In genomic region chr9:129604056-129604765, GRCh38 we compare ENCODE assay signal across 19 cellular contexts. TPM values are rescaled to one million over a fixed set of nuclear protein-coding genes. Genes with fewer than 3 reads are reported as not detected.
A peak's percentile ranks its signal among the peaks of the same experiment; 100 is the strongest.
DNase-seq lines count a peak whose midpoint lies in the region; ATAC-seq and TF ChIP-seq lines count a peak whose summit lies in the region.
"Had no signal": no experiment of that assay in that cellular context is flagged by ENCODE, and none has a peak within 500 bp of the region (broad histone marks: within the 10 kb centered on the region; RNA-seq: fewer than 3 reads in every experiment).

No MANE protein-coding gene starts in this region.

- H3K36me3 Mint-ChIP-seq in activated naive CD8-positive, alpha-beta T cell treated with anti-CD3 and anti-CD28 coated beads, Interleukin-2, amount 10 ng/mL, durations not matched to agents 7 days and 5 days, result peaks cover 2% of the 10 kb centered on the region
- H3K36me3 Mint-ChIP-seq in activated naive CD8-positive, alpha-beta T cell treated with anti-CD3 and anti-CD28 coated beads for 36 hours, result no peaks in the 10 kb centered on the region
- H3K36me3 Mint-ChIP-seq: activated naive CD4-positive, alpha-beta T cell treated with anti-CD3 and anti-CD28 coated beads, Interleukin-2, amount 50 U/mL, for 72 hours had no signal

- TF ChIP-seq CTCF in VCaP (conservative IDR thresholded peaks at IDR 0.05), result no peak
- no peak for TF ChIP-seq CTCF in lower lobe of right lung (IDR thresholded peaks at IDR 0.05)

- intact Hi-C loops in lower lobe of right lung (cut with DNase I), result no loop called here

- H3K9me3 ChIP-seq in lower lobe of right lung, result no peaks in the 10 kb centered on the region
- H3K9me3 ChIP-seq: mucosa of descending colon had no signal

- peak overlapping the region; percentile 57 for H3K27ac Mint-ChIP-seq in activated naive CD8-positive, alpha-beta T cell treated with anti-CD3 and anti-CD28 coated beads, Interleukin-2, amount 10 ng/mL, durations not matched to agents 7 days and 5 days
- H3K27ac Mint-ChIP-seq in activated naive CD8-positive, alpha-beta T cell treated with anti-CD3 and anti-CD28 coated beads for 36 hours, result no peak overlapping the region
- H3K27ac Mint-ChIP-seq: activated naive CD4-positive, alpha-beta T cell treated with anti-CD3 and anti-CD28 coated beads, Interleukin-2, amount 50 U/mL, for 72 hours had no signal

- no peaks in the 10 kb centered on the region for H3K36me3 ChIP-seq in lower lobe of right lung

- no peak for DNase-seq in activated naive CD8-positive, alpha-beta T cell treated with anti-CD3 and anti-CD28 coated beads, Interleukin-2, amount 10 ng/mL, durations not matched to agents 7 days and 5 days
- no peak for DNase-seq in activated naive CD8-positive, alpha-beta T cell treated with anti-CD3 and anti-CD28 coated beads for 36 hours
- peak; percentile 28 for DNase-seq in lower lobe of right lung
- DNase-seq in SIG-M5 treated with dmso at 0.1 percent for 504 hours (lab: John Stamatoyannopoulos, UW; ENCODE audit: unreplicated experiment), result no peak
- no peak for DNase-seq in erythroblast (lab: John Stamatoyannopoulos, UW)
- DNase-seq in retina, result no peak
- DNase-seq: DMS79 treated with DMSO at 0.1 percent for 48 hours, KBM-7, NCI-H1694, NCI-H774, nucleus accumbens, Right ventricle myocardium superior, substantia nigra had no signal

- TF ChIP-seq POLR2A in erythroblast (IDR thresholded peaks at IDR 0.05; ENCODE audit: low read length), result no peak

- H3K4me3 Mint-ChIP-seq in activated naive CD8-positive, alpha-beta T cell treated with anti-CD3 and anti-CD28 coated beads, Interleukin-2, amount 10 ng/mL, durations not matched to agents 7 days and 5 days, result peak overlapping the region; percentile 35
- H3K4me3 Mint-ChIP-seq in activated naive CD8-positive, alpha-beta T cell treated with anti-CD3 and anti-CD28 coated beads for 36 hours, result no peak overlapping the region

- no peaks in the 10 kb centered on the region for H3K27me3 Mint-ChIP-seq in activated naive CD8-positive, alpha-beta T cell treated with anti-CD3 and anti-CD28 coated beads, Interleukin-2, amount 10 ng/mL, durations not matched to agents 7 days and 5 days
- peaks cover 3% of the 10 kb centered on the region for H3K27me3 Mint-ChIP-seq in activated naive CD8-positive, alpha-beta T cell treated with anti-CD3 and anti-CD28 coated beads for 36 hours

- peaks cover 38% of the 10 kb centered on the region for H3K4me1 Mint-ChIP-seq in activated naive CD8-positive, alpha-beta T cell treated with anti-CD3 and anti-CD28 coated beads, Interleukin-2, amount 10 ng/mL, durations not matched to agents 7 days and 5 days
- peaks cover 21% of the 10 kb centered on the region for H3K4me1 Mint-ChIP-seq in activated naive CD8-positive, alpha-beta T cell treated with anti-CD3 and anti-CD28 coated beads for 36 hours

- no peaks in the 10 kb centered on the region for H3K9me3 Mint-ChIP-seq in activated naive CD8-positive, alpha-beta T cell treated with anti-CD3 and anti-CD28 coated beads, Interleukin-2, amount 10 ng/mL, durations not matched to agents 7 days and 5 days
- no peaks in the 10 kb centered on the region for H3K9me3 Mint-ChIP-seq in activated naive CD8-positive, alpha-beta T cell treated with anti-CD3 and anti-CD28 coated beads for 36 hours
- H3K9me3 Mint-ChIP-seq: activated naive CD4-positive, alpha-beta T cell treated with anti-CD3 and anti-CD28 coated beads, Interleukin-2, amount 50 U/mL, for 72 hours had no signal

- ATAC-seq in activated naive CD8-positive, alpha-beta T cell treated with anti-CD3 and anti-CD28 coated beads, Interleukin-2, amount 10 ng/mL, durations not matched to agents 7 days and 5 days (ENCODE audit: low read depth), result no peak
- no peak for ATAC-seq in lower lobe of right lung
- no peak for ATAC-seq in HG02840 (IDR thresholded peaks at IDR 0.05; ENCODE audit: low FRiP score, unreplicated experiment)
- ATAC-seq: activated naive CD4-positive, alpha-beta T cell treated with anti-CD3 and anti-CD28 coated beads, Interleukin-2, amount 50 U/mL, for 72 hours; left lobe of liver; mucosa of descending colon had no signal

- peaks cover 18% of the 10 kb centered on the region for H3K4me1 ChIP-seq in lower lobe of right lung

- POLR2A ChIA-PET in activated naive CD8-positive, alpha-beta T cell treated with anti-CD3 and anti-CD28 coated beads, Interleukin-2, amount 10 ng/mL, durations not matched to agents 7 days and 5 days (lab: Charles Lee), result interaction anchor here (0.5 to 0.9 kb wide), 3 partner anchors 146 to 1462 kb away, joined by 3 to 6 read pairs (median 3); partner anchors contain the start of gene IER5L

- no peak overlapping the region for H3K4me3 ChIP-seq in lower lobe of right lung
- H3K4me3 ChIP-seq: mucosa of descending colon had no signal

- no peaks in the 10 kb centered on the region for H3K27me3 ChIP-seq in lower lobe of right lung (ENCODE audit: low read depth)

- H3K27ac ChIP-seq in VCaP (peak overlapping the region; percentile 42; the same call in 1 of the 2 replicates), lower lobe of right lung (no peak overlapping the region)

RNA-seq across cellular contexts. Expression of gene C9orf50, which starts 16.7 kb away (rescaled TPM):
- total RNA-seq in activated naive CD8-positive, alpha-beta T cell treated with anti-CD3 and anti-CD28 coated beads, Interleukin-2, amount 10 ng/mL, durations not matched to agents 7 days and 5 days, result not detected
- total RNA-seq in activated naive CD8-positive, alpha-beta T cell treated with anti-CD3 and anti-CD28 coated beads for 36 hours, result not detected
- not detected for total RNA-seq in lower lobe of right lung
- total RNA-seq: left lobe of liver; mucosa of descending colon; Right ventricle myocardium superior; T-helper 1 cell treated with Interleukin-12 subunit alpha and Interleukin-12 subunit beta and Interleukin-4 antibody, amounts not matched to agents 30 ng/mL and 1 ng/mL, for 36 hours had no signal

RNA-seq across cellular contexts. Expression of gene NTMT1, which starts 21.8 kb away (rescaled TPM):
- 10 to 100 TPM; 30.1 to 34.9 TPM for total RNA-seq in activated naive CD8-positive, alpha-beta T cell treated with anti-CD3 and anti-CD28 coated beads, Interleukin-2, amount 10 ng/mL, durations not matched to agents 7 days and 5 days
- 10 to 100 TPM; 78.8 to 79.4 TPM for total RNA-seq in activated naive CD8-positive, alpha-beta T cell treated with anti-CD3 and anti-CD28 coated beads for 36 hours
- 25.1 TPM for total RNA-seq in lower lobe of right lung

RNA-seq across cellular contexts. Expression of gene ASB6, which starts 37.7 kb away (rescaled TPM):
- 10 to 100 TPM; 27.8 to 29.0 TPM for total RNA-seq in activated naive CD8-positive, alpha-beta T cell treated with anti-CD3 and anti-CD28 coated beads, Interleukin-2, amount 10 ng/mL, durations not matched to agents 7 days and 5 days
- total RNA-seq in activated naive CD8-positive, alpha-beta T cell treated with anti-CD3 and anti-CD28 coated beads for 36 hours, result 10 to 100 TPM; 24.9 to 25.1 TPM
- total RNA-seq in lower lobe of right lung, result 14.6 TPM
